Comparison of ENCODE assay signal across 17 cellular contexts in the genomic region with DNA sequence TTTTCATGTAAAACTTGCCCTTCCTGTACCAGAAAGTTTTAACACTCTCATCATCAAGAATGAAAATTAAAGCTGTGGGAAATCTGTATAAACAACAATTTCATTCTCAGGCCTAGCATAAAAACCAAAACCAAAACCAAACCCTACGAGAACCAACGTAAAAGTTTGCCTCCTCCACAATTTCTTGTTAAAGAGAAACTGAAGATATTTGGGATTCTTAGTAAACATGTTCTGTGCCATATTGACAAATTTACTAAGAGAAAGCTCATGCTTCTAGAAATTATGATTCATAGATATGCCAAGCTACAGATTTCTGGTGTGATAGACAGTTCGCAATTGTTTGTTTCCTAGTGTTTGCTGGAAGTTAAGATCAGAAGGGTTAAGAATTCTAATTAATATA.
DNase-seq lines count a peak whose midpoint lies in the region; TF ChIP-seq lines count a peak whose summit lies in the region.
"Had no signal": no experiment of that assay in that cellular context is flagged by ENCODE, and none has a peak within 500 bp of the region (broad histone marks: within the 10 kb centered on the region; RNA-seq: fewer than 3 reads in every experiment).

No MANE protein-coding gene starts in this region.

- H3K36me3 ChIP-seq in ACC112 (ENCODE audit: insufficient read depth, low read length) (no peaks in the 10 kb centered on the region), KMS-11 (ENCODE audit: insufficient read depth) (no peaks in the 10 kb centered on the region), mesenchymal stem cell (ENCODE audit: control insufficient read depth in 1 of 2, insufficient read depth in 2 of 2, low read depth in 1 of 2, low read length in 2 of 2) (no peaks in the 10 kb centered on the region), prostate gland (no peaks in the 10 kb centered on the region)
- H3K36me3 ChIP-seq: BLaER1 treated with 17β-estradiol and CSF1 and Interleukin-3, amounts not matched to agents 10 nM and 100 nM had no signal

- no peak overlapping the region for H2BK5ac ChIP-seq in mesenchymal stem cell (ENCODE audit: low read depth, low read length, poor library complexity, severe bottlenecking)

- H3K79me2 ChIP-seq in ACC112 (ENCODE audit: control insufficient read depth, insufficient read depth, low read length, unreplicated experiment), result no peaks in the 10 kb centered on the region
- no peaks in the 10 kb centered on the region for H3K79me2 ChIP-seq in KMS-11 (ENCODE audit: insufficient read depth, low read depth)

- peak; percentile 24 for DNase-seq in RPMI7951 (ENCODE audit: low read depth)
- DNase-seq in mesenchymal stem cell, result no peak
- no peak for DNase-seq in prostate gland (ENCODE audit: low spot score)
- no peak for DNase-seq in RKO (ENCODE audit: low spot score)
- DNase-seq in glomerular visceral epithelial cell (ENCODE audit: extremely low spot score), result no peak
- no peak for DNase-seq in NK-92 (lab: John Stamatoyannopoulos, UW; ENCODE audit: unreplicated experiment)
- DNase-seq: DMS79 treated with DMSO at 0.1 percent for 48 hours, HFFc6, Kasumi-1, NCI-H1417 treated with DMSO at 0.1 percent for 48 hours, NCI-H1930, NCI-H510A, NCI-H774, SHP77 treated with DMSO at 0.1 percent for 48 hours had no signal

- intact Hi-C loops in prostate gland (cut with DNase I), result no loop called here

- H4K91ac ChIP-seq in mesenchymal stem cell (ENCODE audit: low read length), result no peak overlapping the region

- H2AFZ ChIP-seq in ACC112 (ENCODE audit: low read length, unreplicated experiment) (peak overlapping the region; percentile 87), KMS-11 (ENCODE audit: low read depth) (peak overlapping the region; percentile 69), mesenchymal stem cell (ENCODE audit: low read depth, low read length) (no peak overlapping the region)

- no peaks in the 10 kb centered on the region for H4K20me1 ChIP-seq in KMS-11 (ENCODE audit: insufficient read depth)
- H4K20me1 ChIP-seq: BLaER1 treated with 17β-estradiol and CSF1 and Interleukin-3, amounts not matched to agents 10 nM and 100 nM had no signal

- H3K27ac ChIP-seq in ACC112 (ENCODE audit: low read depth, low read length) (0 out of 2 replicates have a peak overlapping the region, but pooled peaks have one; percentile 0), KMS-11 (peak overlapping the region; percentile 77), mesenchymal stem cell (ENCODE audit: low read length, poor library complexity, severe bottlenecking) (no peak overlapping the region), prostate gland (no peak overlapping the region)
- H3K27ac ChIP-seq: BLaER1 treated with 17β-estradiol and CSF1 and Interleukin-3, amounts not matched to agents 10 nM and 100 nM had no signal

- H3K14ac ChIP-seq in mesenchymal stem cell (ENCODE audit: low read length in 2 of 2), result no peak overlapping the region

- H3K23ac ChIP-seq in mesenchymal stem cell (ENCODE audit: low read length in 2 of 2), result no peak overlapping the region

- H3K4me3 ChIP-seq in ACC112 (ENCODE audit: low read depth, low read length) (peak overlapping the region; percentile 48), KMS-11 (IDR thresholded peaks at IDR 0.05; ENCODE audit: insufficient read depth, low read depth, low read length) (no peak overlapping the region), mesenchymal stem cell (ENCODE audit: insufficient read depth in 1 of 2, low read depth in 1 of 2, low read length in 2 of 2) (peak overlapping the region in 1 of 2 experiments; percentile 11), prostate gland (no peak overlapping the region)
- H3K4me3 ChIP-seq: BLaER1 treated with 17β-estradiol and CSF1 and Interleukin-3, amounts not matched to agents 10 nM and 100 nM had no signal

- H3K9ac ChIP-seq in KMS-11 (peak overlapping the region; percentile 74), mesenchymal stem cell (ENCODE audit: low read length) (peak overlapping the region; percentile 68)
- H3K9ac ChIP-seq: BLaER1 treated with 17β-estradiol and CSF1 and Interleukin-3, amounts not matched to agents 10 nM and 100 nM had no signal

- H3K4ac ChIP-seq in mesenchymal stem cell (ENCODE audit: low read depth in 1 of 2, low read length in 2 of 2), result no peak overlapping the region

- no peak overlapping the region for H2BK15ac ChIP-seq in mesenchymal stem cell (ENCODE audit: low read depth, poor library complexity, severe bottlenecking)

- H3K18ac ChIP-seq in mesenchymal stem cell (ENCODE audit: low read depth in 1 of 2, low read length in 2 of 2), result no peak overlapping the region

- H2BK12ac ChIP-seq in mesenchymal stem cell (ENCODE audit: low read length in 2 of 2), result no peak overlapping the region

- TF ChIP-seq CTCF in KMS-11 (conservative IDR thresholded peaks at IDR 0.05; ENCODE audit: low read depth, low read length), result no peak
- no peak for TF ChIP-seq CTCF in prostate gland (IDR thresholded peaks at IDR 0.05)

- H3K4me2 ChIP-seq in KMS-11 (peak overlapping the region; percentile 55), mesenchymal stem cell (ENCODE audit: low read length, poor library complexity, severe bottlenecking) (no peak overlapping the region)
- H3K4me2 ChIP-seq: BLaER1 treated with 17β-estradiol and CSF1 and Interleukin-3, amounts not matched to agents 10 nM and 100 nM had no signal

- no peak overlapping the region for H2AK5ac ChIP-seq in mesenchymal stem cell (ENCODE audit: low read length, severe bottlenecking)

- H3K4me1 ChIP-seq in ACC112 (ENCODE audit: control insufficient read depth, insufficient read depth, low read length, unreplicated experiment) (peaks cover 4% of the 10 kb centered on the region), KMS-11 (ENCODE audit: low read depth, poor library complexity, severe bottlenecking) (peaks cover 14% of the 10 kb centered on the region), mesenchymal stem cell (ENCODE audit: control insufficient read depth, insufficient read depth, low read depth, low read length) (no peaks in the 10 kb centered on the region), prostate gland (replicated peaks) (no peaks in the 10 kb centered on the region)
- H3K4me1 ChIP-seq: BLaER1 treated with 17β-estradiol and CSF1 and Interleukin-3, amounts not matched to agents 10 nM and 100 nM had no signal

- H2BK120ac ChIP-seq in mesenchymal stem cell (ENCODE audit: low read depth, low read length), result no peak overlapping the region

- no peak overlapping the region for H4K8ac ChIP-seq in mesenchymal stem cell (ENCODE audit: low read length)

- no CpG with 5 or more reads among the region's 3 CpGs for WGBS in mesenchymal stem cell
- WGBS in prostate gland, result 88% methylated on average over 3 of the region's 3 CpGs

- no peak for TF ChIP-seq POLR2A in prostate gland (IDR thresholded peaks at IDR 0.05)

- H3K27me3 ChIP-seq in ACC112 (ENCODE audit: insufficient read depth, low read length) (no peaks in the 10 kb centered on the region), KMS-11 (ENCODE audit: insufficient read depth, low read depth) (no peaks in the 10 kb centered on the region), mesenchymal stem cell (ENCODE audit: control insufficient read depth in 1 of 2, insufficient read depth in 1 of 2, low read length in 2 of 2) (no peaks in the 10 kb centered on the region), prostate gland (replicated peaks; ENCODE audit: insufficient read depth) (no peaks in the 10 kb centered on the region)
- H3K27me3 ChIP-seq: BLaER1 treated with 17β-estradiol and CSF1 and Interleukin-3, amounts not matched to agents 10 nM and 100 nM had no signal

- no peaks in the 10 kb centered on the region for H3K79me1 ChIP-seq in mesenchymal stem cell (replicated peaks; ENCODE audit: low read length, poor library complexity, severe bottlenecking)

- H3K9me3 ChIP-seq in mesenchymal stem cell (ENCODE audit: control insufficient read depth, low read length) (no peaks in the 10 kb centered on the region), prostate gland (no peaks in the 10 kb centered on the region)
- H3K9me3 ChIP-seq: BLaER1 treated with 17β-estradiol and CSF1 and Interleukin-3, amounts not matched to agents 10 nM and 100 nM had no signal

Comparison
In these comparisons a context has a peak if more than half of its experiments do, and no peak if none do; other contexts are left out.
1. H3K27ac ChIP-seq: peak in ACC112 (single experiment) and KMS-11 (single experiment); none in mesenchymal stem cell (single experiment) and prostate gland (0 of 2).